Comparison of ENCODE assay signal across 17 cellular contexts in genomic region chrX:27391601-27392000, GRCh38.
DNase-seq lines count a peak whose midpoint lies in the region; ATAC-seq and TF ChIP-seq lines count a peak whose summit lies in the region.
"Had no signal": no experiment of that assay in that cellular context is flagged by ENCODE, and none has a peak within 500 bp of the region (broad histone marks: within the 10 kb centered on the region; RNA-seq: fewer than 3 reads in every experiment).

No MANE protein-coding gene starts in this region.

- no peak overlapping the region for H3K27ac Mint-ChIP-seq in T-helper 2 cell treated with Interferon-gamma antibody and Interleukin-4, amounts not matched to agents 5 μg/mL and 100 μg/mL, for 36 hours
- H3K27ac Mint-ChIP-seq: CD4-positive, CD25-positive, alpha-beta regulatory T cell; CD8-positive, alpha-beta memory T cell; HFFc6 had no signal

- no peak overlapping the region for H3K4me3 ChIP-seq in astrocyte of the spinal cord (ENCODE audit: low read depth, low read length)
- no peak overlapping the region for H3K4me3 ChIP-seq in fibroblast of pulmonary artery (replicated peaks; ENCODE audit: low read depth, low read length)

- no peaks in the 10 kb centered on the region for H3K9me3 Mint-ChIP-seq in T-helper 2 cell treated with Interferon-gamma antibody and Interleukin-4, amounts not matched to agents 5 μg/mL and 100 μg/mL, for 36 hours
- H3K9me3 Mint-ChIP-seq: HFFc6 had no signal

- no peaks in the 10 kb centered on the region for H3K36me3 Mint-ChIP-seq in T-helper 2 cell treated with Interferon-gamma antibody and Interleukin-4, amounts not matched to agents 5 μg/mL and 100 μg/mL, for 36 hours (ENCODE audit: low read depth)
- H3K36me3 Mint-ChIP-seq: CD4-positive, CD25-positive, alpha-beta regulatory T cell; CD8-positive, alpha-beta memory T cell had no signal

- no peak for ATAC-seq in GM21367 (IDR thresholded peaks at IDR 0.05; ENCODE audit: unreplicated experiment)
- ATAC-seq: HCT116 had no signal

- DNase-seq in M059J (ENCODE audit: low read depth) = peak; percentile 44
- DNase-seq in astrocyte of the spinal cord (ENCODE audit: low read depth, low spot score) = peak; percentile 13
- peak; percentile 1 for DNase-seq in fibroblast of pulmonary artery (ENCODE audit: low read depth)
- no peak for DNase-seq in T-helper 2 cell
- DNase-seq in T-helper 2 cell treated with Interferon-gamma antibody and Interleukin-4, amounts not matched to agents 5 μg/mL and 100 μg/mL, for 36 hours (ENCODE audit: low spot score) = no peak
- DNase-seq: ACHN; BE2C; C1 segment of cervical spinal cord; CD4-positive, CD25-positive, alpha-beta regulatory T cell; CD8-positive, alpha-beta memory T cell; COR-L47; GDM1; GOT3; H7; HFFc6 had no signal

- no peak overlapping the region for H3K4me3 Mint-ChIP-seq in T-helper 2 cell treated with Interferon-gamma antibody and Interleukin-4, amounts not matched to agents 5 μg/mL and 100 μg/mL, for 36 hours
- H3K4me3 Mint-ChIP-seq: CD4-positive, CD25-positive, alpha-beta regulatory T cell; CD8-positive, alpha-beta memory T cell; HFFc6 had no signal

- H3K27me3 Mint-ChIP-seq in T-helper 2 cell treated with Interferon-gamma antibody and Interleukin-4, amounts not matched to agents 5 μg/mL and 100 μg/mL, for 36 hours (ENCODE audit: low read depth) = no peaks in the 10 kb centered on the region
- H3K27me3 Mint-ChIP-seq: CD4-positive, CD25-positive, alpha-beta regulatory T cell had no signal

- no peaks in the 10 kb centered on the region for H3K4me1 Mint-ChIP-seq in T-helper 2 cell treated with Interferon-gamma antibody and Interleukin-4, amounts not matched to agents 5 μg/mL and 100 μg/mL, for 36 hours (ENCODE audit: low read depth)
- H3K4me1 Mint-ChIP-seq: CD4-positive, CD25-positive, alpha-beta regulatory T cell; CD8-positive, alpha-beta memory T cell had no signal

- TF ChIP-seq CTCF in astrocyte of the spinal cord (IDR thresholded peaks at IDR 0.05; ENCODE audit: low read depth, low read length) (no peak), fibroblast of pulmonary artery (IDR thresholded peaks at IDR 0.05; ENCODE audit: low read length, missing control alignments) (no peak)

- in situ Hi-C loops in astrocyte of the spinal cord (cut with HindIII; ENCODE audit: low sequenced_read_pairs) = no loop called here

Comparison
In these comparisons a context has a peak if more than half of its experiments do, and no peak if none do; other contexts are left out.
1. DNase-seq: peak in M059J (single experiment), astrocyte of the spinal cord (single experiment) and fibroblast of pulmonary artery (single experiment); none in T-helper 2 cell (0 of 5) and T-helper 2 cell treated with Interferon-gamma antibody and Interleukin-4, amounts not matched to agents 5 μg/mL and 100 μg/mL, for 36 hours (single experiment).